9 cellular contexts compared by ENCODE assay signal in genomic region chr5:162593881-162594280, GRCh38.
A peak's percentile ranks its signal among the peaks of the same experiment; 100 is the strongest.
DNase-seq lines count a peak whose midpoint lies in the region; ATAC-seq and TF ChIP-seq lines count a peak whose summit lies in the region.
"Had no signal": no experiment of that assay in that cellular context is flagged by ENCODE, and none has a peak within 500 bp of the region (broad histone marks: within the 10 kb centered on the region; RNA-seq: fewer than 3 reads in every experiment).

No MANE protein-coding gene starts in this region.

- H3K27ac Mint-ChIP-seq in chondrocyte (ENCODE audit: unreplicated experiment) (no peak overlapping the region), immature natural killer cell (no peak overlapping the region)

- H3K4me1 Mint-ChIP-seq in chondrocyte (ENCODE audit: low read depth) (no peaks in the 10 kb centered on the region), immature natural killer cell (no peaks in the 10 kb centered on the region)

- H3K36me3 ChIP-seq in A673 (ENCODE audit: insufficient read depth, low read length, poor library complexity, severe bottlenecking), result no peaks in the 10 kb centered on the region
- H3K36me3 ChIP-seq: BLaER1 treated with 17β-estradiol and CSF1 and Interleukin-3, amounts not matched to agents 10 nM and 100 nM had no signal

- peaks cover 28% of the 10 kb centered on the region for H3K9me3 Mint-ChIP-seq in chondrocyte (ENCODE audit: low read depth)
- peaks cover 0 to 19% (median 7%) of the 10 kb centered on the region in 6 donors for H3K9me3 Mint-ChIP-seq in immature natural killer cell

- BruUV-seq in A673 (replicated peaks; lab: Mats Ljungman, UMichigan), result no TSS peak

- CTCF ChIA-PET in A673 (lab: Charles Lee), result no interaction called here

- DNase-seq in A673 (ENCODE audit: low spot score) (peak; percentile 0), chondrocyte (ENCODE audit: low spot score) (no peak), middle frontal gyrus (ENCODE audit: extremely low spot score, low spot score) (no peak), DMS79 (lab: John Stamatoyannopoulos, UW) (no peak), immature natural killer cell (no peak)

- TF ChIP-seq CTCF in A673 (conservative IDR thresholded peaks at IDR 0.05; ENCODE audit: low read depth, low read length) (peak; percentile 40), chondrocyte (IDR thresholded peaks at IDR 0.05) (peak; percentile 49)

- H3K36me3 Mint-ChIP-seq in chondrocyte (ENCODE audit: low read depth) (no peaks in the 10 kb centered on the region), immature natural killer cell (no peaks in the 10 kb centered on the region)

- no peak overlapping the region for H3K4me3 Mint-ChIP-seq in chondrocyte (ENCODE audit: unreplicated experiment)
- H3K4me3 Mint-ChIP-seq in immature natural killer cell, result no peak overlapping the region

- H3K27me3 Mint-ChIP-seq in chondrocyte (ENCODE audit: low read depth), result no peaks in the 10 kb centered on the region
- peaks cover 0 to 1% (median 0%) of the 10 kb centered on the region in 3 donors for H3K27me3 Mint-ChIP-seq in immature natural killer cell (ENCODE audit: low read depth in 3 of 3)

- H3K27me3 ChIP-seq in A673 (replicated peaks; ENCODE audit: insufficient read depth, low read depth, low read length, poor library complexity), result no peaks in the 10 kb centered on the region
- H3K27me3 ChIP-seq: BLaER1 treated with 17β-estradiol and CSF1 and Interleukin-3, amounts not matched to agents 10 nM and 100 nM had no signal

- peak; percentile 59 for ATAC-seq in GM18858 (IDR thresholded peaks at IDR 0.05; ENCODE audit: unreplicated experiment)
- ATAC-seq in HG03520 (IDR thresholded peaks at IDR 0.05; ENCODE audit: unreplicated experiment), result peak; percentile 69
- ATAC-seq in GM18520 (IDR thresholded peaks at IDR 0.05; ENCODE audit: unreplicated experiment), result no peak

- no peak overlapping the region for H3K4me3 ChIP-seq in A673 (ENCODE audit: low read depth, low read length, poor library complexity, severe bottlenecking)
- H3K4me3 ChIP-seq: BLaER1 treated with 17β-estradiol and CSF1 and Interleukin-3, amounts not matched to agents 10 nM and 100 nM had no signal

- POLR2A ChIA-PET in A673 (lab: Charles Lee; ENCODE audit: low non-redundant PET), result no interaction called here

- no peaks in the 10 kb centered on the region for H3K4me1 ChIP-seq in A673 (ENCODE audit: insufficient read depth, low read length, poor library complexity, severe bottlenecking)
- H3K4me1 ChIP-seq: BLaER1 treated with 17β-estradiol and CSF1 and Interleukin-3, amounts not matched to agents 10 nM and 100 nM had no signal

- intact Hi-C loops in A673 (cut with micrococcal nuclease; ENCODE audit: unreplicated experiment), result no loop called here

- peaks cover 3% of the 10 kb centered on the region for H3K9me3 ChIP-seq in A673 (ENCODE audit: low read depth, low read length, poor library complexity, severe bottlenecking)

- no peak overlapping the region for H3K27ac ChIP-seq in A673 (ENCODE audit: low read depth, low read length, poor library complexity, severe bottlenecking)
- H3K27ac ChIP-seq: BLaER1 treated with 17β-estradiol and CSF1 and Interleukin-3, amounts not matched to agents 10 nM and 100 nM had no signal
